In genomic region chr16:25100511-25100910, GRCh38 we compare ENCODE assay signal across 11 cellular contexts.
"Had no signal": no experiment of that assay in that cellular context is flagged by ENCODE, and none has a peak within 500 bp of the region (broad histone marks: within the 10 kb centered on the region; RNA-seq: fewer than 3 reads in every experiment).

No MANE protein-coding gene starts in this region.

- H3K27ac ChIP-seq: GM23248 had no signal

- H3K36me3 ChIP-seq: HAP-1 had no signal

- H3K4me1 ChIP-seq: HAP-1 had no signal

- H3K9ac ChIP-seq: GM23248 had no signal

- ATAC-seq: GM23338, HCT116 had no signal

- H3K4me3 ChIP-seq: GM23248, GM23338, HAP-1 had no signal

- H2AFZ ChIP-seq: GM23248, GM23338 had no signal

- DNase-seq: GM23248, GOT3, H7, H9, HCEC 1CT, HFFc6 had no signal

- FAIRE-seq: H1, H54 had no signal

- H3K9me3 ChIP-seq: HAP-1 had no signal

- H3K4me2 ChIP-seq: GM23338 had no signal
